ENCODE assay signal across 1 cellular context in the genomic region with DNA sequence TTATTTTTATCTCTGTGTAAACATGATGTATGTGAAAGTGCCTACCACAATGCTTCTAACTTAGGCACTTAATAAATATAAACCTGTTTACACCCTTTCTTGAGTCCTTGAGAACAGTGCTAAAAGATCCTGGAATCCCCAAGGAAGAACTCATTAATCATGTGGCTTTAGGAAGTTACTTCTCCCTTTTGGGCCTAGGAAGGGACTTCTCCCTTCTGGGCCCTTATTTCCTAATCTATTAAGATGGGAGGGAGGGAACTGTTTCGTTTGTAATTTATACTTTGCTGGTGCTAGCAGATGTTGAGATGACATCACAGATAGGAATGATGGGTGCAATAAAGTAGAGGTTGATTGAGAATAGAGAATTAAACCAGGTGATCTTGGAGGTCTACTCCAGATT.
TF ChIP-seq lines count a peak whose summit lies in the region.

No MANE protein-coding gene starts in this region.

TF ChIP-seq in K562, 482 proteins besides CTCF, POLR2A, EP300 and RAD21 (continued from another document and continues in another):
- TF ChIP-seq NFYB (IDR thresholded peaks at IDR 0.05; ENCODE audit: extremely low read depth, insufficient read length) (no peak), PHF21A (IDR thresholded peaks at IDR 0.05; ENCODE audit: borderline replicate concordance, low read depth) (no peak), ILF3 (IDR thresholded peaks at IDR 0.05; ENCODE audit: borderline replicate concordance) (no peak), ZNF785 (CRISPR knock-in tag; IDR thresholded peaks at IDR 0.05) (no peak), GABPB1 (CRISPR knock-in tag; IDR thresholded peaks at IDR 0.05) (no peak), CHD2 (IDR thresholded peaks at IDR 0.05; ENCODE audit: low read depth, low read length) (no peak), PRMT5 (CRISPR knock-in tag; IDR thresholded peaks at IDR 0.05) (no peak), NBN (IDR thresholded peaks at IDR 0.05; ENCODE audit: low read depth) (no peak), JUND (IDR thresholded peaks at IDR 0.05; ENCODE audit: borderline replicate concordance, low read depth, low read length) (no peak), JUND (tag; IDR thresholded peaks at IDR 0.05; ENCODE audit: borderline replicate concordance, low read depth, low read length) (0 out of 3 replicates have a peak, but pooled peaks have one; percentile 22), ZFP36 (IDR thresholded peaks at IDR 0.05; ENCODE audit: low read depth, low read length, partially characterized antibody) (no peak), ARID1B (IDR thresholded peaks at IDR 0.05) (no peak), BCL6 (CRISPR knock-in tag; IDR thresholded peaks at IDR 0.05) (no peak), TBP (optimal IDR thresholded peaks at IDR 0.05; ENCODE audit: low read depth, low read length) (no peak), FOSL1 (tag; conservative IDR thresholded peaks at IDR 0.05) (0 out of 2 replicates have a peak, but pooled peaks have one; percentile 4), RFX1 (IDR thresholded peaks at IDR 0.05) (no peak), SRSF9 (IDR thresholded peaks at IDR 0.05; ENCODE audit: borderline replicate concordance, low read depth, low read length) (no peak), ZFP1 (CRISPR knock-in tag; IDR thresholded peaks at IDR 0.05) (no peak), ESRRB (CRISPR knock-in tag; IDR thresholded peaks at IDR 0.05; ENCODE audit: borderline replicate concordance) (no peak), ZNF696 (CRISPR knock-in tag; conservative IDR thresholded peaks at IDR 0.05) (no peak), ZBTB1 (CRISPR knock-in tag; IDR thresholded peaks at IDR 0.05; ENCODE audit: borderline replicate concordance, low read depth) (no peak)
- TF ChIP-seq, protein P1, sequence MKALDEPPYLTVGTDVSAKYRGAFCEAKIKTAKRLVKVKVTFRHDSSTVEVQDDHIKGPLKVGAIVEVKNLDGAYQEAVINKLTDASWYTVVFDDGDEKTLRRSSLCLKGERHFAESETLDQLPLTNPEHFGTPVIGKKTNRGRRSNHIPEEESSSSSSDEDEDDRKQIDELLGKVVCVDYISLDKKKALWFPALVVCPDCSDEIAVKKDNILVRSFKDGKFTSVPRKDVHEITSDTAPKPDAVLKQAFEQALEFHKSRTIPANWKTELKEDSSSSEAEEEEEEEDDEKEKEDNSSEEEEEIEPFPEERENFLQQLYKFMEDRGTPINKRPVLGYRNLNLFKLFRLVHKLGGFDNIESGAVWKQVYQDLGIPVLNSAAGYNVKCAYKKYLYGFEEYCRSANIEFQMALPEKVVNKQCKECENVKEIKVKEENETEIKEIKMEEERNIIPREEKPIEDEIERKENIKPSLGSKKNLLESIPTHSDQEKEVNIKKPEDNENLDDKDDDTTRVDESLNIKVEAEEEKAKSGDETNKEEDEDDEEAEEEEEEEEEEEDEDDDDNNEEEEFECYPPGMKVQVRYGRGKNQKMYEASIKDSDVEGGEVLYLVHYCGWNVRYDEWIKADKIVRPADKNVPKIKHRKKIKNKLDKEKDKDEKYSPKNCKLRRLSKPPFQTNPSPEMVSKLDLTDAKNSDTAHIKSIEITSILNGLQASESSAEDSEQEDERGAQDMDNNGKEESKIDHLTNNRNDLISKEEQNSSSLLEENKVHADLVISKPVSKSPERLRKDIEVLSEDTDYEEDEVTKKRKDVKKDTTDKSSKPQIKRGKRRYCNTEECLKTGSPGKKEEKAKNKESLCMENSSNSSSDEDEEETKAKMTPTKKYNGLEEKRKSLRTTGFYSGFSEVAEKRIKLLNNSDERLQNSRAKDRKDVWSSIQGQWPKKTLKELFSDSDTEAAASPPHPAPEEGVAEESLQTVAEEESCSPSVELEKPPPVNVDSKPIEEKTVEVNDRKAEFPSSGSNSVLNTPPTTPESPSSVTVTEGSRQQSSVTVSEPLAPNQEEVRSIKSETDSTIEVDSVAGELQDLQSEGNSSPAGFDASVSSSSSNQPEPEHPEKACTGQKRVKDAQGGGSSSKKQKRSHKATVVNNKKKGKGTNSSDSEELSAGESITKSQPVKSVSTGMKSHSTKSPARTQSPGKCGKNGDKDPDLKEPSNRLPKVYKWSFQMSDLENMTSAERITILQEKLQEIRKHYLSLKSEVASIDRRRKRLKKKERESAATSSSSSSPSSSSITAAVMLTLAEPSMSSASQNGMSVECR (CRISPR knock-in tag; IDR thresholded peaks at IDR 0.05): peak; percentile 46; the same call in 1 of the 2 replicates
- TF ChIP-seq, protein P2, sequence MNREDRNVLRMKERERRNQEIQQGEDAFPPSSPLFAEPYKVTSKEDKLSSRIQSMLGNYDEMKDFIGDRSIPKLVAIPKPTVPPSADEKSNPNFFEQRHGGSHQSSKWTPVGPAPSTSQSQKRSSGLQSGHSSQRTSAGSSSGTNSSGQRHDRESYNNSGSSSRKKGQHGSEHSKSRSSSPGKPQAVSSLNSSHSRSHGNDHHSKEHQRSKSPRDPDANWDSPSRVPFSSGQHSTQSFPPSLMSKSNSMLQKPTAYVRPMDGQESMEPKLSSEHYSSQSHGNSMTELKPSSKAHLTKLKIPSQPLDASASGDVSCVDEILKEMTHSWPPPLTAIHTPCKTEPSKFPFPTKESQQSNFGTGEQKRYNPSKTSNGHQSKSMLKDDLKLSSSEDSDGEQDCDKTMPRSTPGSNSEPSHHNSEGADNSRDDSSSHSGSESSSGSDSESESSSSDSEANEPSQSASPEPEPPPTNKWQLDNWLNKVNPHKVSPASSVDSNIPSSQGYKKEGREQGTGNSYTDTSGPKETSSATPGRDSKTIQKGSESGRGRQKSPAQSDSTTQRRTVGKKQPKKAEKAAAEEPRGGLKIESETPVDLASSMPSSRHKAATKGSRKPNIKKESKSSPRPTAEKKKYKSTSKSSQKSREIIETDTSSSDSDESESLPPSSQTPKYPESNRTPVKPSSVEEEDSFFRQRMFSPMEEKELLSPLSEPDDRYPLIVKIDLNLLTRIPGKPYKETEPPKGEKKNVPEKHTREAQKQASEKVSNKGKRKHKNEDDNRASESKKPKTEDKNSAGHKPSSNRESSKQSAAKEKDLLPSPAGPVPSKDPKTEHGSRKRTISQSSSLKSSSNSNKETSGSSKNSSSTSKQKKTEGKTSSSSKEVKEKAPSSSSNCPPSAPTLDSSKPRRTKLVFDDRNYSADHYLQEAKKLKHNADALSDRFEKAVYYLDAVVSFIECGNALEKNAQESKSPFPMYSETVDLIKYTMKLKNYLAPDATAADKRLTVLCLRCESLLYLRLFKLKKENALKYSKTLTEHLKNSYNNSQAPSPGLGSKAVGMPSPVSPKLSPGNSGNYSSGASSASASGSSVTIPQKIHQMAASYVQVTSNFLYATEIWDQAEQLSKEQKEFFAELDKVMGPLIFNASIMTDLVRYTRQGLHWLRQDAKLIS (CRISPR knock-in tag; IDR thresholded peaks at IDR 0.05): 0 out of 2 replicates have a peak, but pooled peaks have one; percentile 59
- TF ChIP-seq, protein P3, sequence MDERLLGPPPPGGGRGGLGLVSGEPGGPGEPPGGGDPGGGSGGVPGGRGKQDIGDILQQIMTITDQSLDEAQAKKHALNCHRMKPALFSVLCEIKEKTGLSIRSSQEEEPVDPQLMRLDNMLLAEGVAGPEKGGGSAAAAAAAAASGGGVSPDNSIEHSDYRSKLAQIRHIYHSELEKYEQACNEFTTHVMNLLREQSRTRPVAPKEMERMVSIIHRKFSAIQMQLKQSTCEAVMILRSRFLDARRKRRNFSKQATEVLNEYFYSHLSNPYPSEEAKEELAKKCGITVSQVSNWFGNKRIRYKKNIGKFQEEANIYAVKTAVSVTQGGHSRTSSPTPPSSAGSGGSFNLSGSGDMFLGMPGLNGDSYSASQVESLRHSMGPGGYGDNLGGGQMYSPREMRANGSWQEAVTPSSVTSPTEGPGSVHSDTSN (CRISPR knock-in tag; IDR thresholded peaks at IDR 0.05; ENCODE audit: low read depth): no peak
- TF ChIP-seq, protein P3 (tag; conservative IDR thresholded peaks at IDR 0.05; ENCODE audit: low read depth): 0 out of 2 replicates have a peak, but pooled peaks have one; percentile 24
- TF ChIP-seq, protein P4, sequence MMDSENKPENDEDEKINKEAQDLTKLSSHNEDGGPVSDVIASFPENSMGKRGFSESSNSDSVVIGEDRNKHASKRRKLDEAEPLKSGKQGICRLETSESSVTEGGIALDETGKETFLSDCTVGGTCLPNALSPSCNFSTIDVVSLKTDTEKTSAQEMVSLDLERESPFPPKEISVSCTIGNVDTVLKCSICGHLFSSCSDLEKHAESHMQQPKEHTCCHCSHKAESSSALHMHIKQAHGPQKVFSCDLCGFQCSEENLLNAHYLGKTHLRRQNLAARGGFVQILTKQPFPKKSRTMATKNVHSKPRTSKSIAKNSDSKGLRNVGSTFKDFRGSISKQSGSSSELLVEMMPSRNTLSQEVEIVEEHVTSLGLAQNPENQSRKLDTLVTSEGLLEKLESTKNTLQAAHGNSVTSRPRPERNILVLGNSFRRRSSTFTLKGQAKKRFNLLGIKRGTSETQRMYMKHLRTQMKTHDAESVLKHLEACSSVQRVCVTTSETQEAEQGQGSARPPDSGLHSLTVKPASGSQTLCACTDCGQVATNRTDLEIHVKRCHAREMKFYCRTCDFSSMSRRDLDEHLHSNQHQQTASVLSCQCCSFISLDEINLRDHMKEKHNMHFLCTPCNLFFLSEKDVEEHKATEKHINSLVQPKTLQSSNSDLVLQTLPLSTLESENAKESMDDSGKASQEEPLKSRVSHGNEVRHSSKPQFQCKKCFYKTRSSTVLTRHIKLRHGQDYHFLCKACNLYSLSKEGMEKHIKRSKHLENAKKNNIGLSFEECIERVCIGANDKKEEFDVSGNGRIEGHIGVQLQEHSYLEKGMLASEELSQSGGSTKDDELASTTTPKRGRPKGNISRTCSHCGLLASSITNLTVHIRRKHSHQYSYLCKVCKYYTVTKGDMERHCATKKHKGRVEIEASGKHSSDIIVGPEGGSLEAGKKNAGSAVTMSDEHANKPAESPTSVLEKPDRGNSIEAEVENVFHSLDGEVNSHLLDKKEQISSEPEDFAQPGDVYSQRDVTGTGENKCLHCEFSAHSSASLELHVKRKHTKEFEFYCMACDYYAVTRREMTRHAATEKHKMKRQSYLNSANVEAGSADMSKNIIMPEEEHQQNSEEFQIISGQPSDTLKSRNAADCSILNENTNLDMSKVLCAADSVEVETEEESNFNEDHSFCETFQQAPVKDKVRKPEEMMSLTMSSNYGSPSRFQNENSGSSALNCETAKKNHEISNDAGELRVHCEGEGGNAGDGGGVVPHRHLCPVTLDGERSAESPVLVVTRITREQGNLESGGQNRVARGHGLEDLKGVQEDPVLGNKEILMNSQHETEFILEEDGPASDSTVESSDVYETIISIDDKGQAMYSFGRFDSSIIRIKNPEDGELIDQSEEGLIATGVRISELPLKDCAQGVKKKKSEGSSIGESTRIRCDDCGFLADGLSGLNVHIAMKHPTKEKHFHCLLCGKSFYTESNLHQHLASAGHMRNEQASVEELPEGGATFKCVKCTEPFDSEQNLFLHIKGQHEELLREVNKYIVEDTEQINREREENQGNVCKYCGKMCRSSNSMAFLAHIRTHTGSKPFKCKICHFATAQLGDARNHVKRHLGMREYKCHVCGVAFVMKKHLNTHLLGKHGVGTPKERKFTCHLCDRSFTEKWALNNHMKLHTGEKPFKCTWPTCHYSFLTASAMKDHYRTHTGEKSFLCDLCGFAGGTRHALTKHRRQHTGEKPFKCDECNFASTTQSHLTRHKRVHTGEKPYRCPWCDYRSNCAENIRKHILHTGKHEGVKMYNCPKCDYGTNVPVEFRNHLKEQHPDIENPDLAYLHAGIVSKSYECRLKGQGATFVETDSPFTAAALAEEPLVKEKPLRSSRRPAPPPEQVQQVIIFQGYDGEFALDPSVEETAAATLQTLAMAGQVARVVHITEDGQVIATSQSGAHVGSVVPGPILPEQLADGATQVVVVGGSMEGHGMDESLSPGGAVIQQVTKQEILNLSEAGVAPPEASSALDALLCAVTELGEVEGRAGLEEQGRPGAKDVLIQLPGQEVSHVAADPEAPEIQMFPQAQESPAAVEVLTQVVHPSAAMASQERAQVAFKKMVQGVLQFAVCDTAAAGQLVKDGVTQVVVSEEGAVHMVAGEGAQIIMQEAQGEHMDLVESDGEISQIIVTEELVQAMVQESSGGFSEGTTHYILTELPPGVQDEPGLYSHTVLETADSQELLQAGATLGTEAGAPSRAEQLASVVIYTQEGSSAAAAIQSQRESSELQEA (IDR thresholded peaks at IDR 0.05; ENCODE audit: low read depth): no peak
- TF ChIP-seq, protein P5, sequence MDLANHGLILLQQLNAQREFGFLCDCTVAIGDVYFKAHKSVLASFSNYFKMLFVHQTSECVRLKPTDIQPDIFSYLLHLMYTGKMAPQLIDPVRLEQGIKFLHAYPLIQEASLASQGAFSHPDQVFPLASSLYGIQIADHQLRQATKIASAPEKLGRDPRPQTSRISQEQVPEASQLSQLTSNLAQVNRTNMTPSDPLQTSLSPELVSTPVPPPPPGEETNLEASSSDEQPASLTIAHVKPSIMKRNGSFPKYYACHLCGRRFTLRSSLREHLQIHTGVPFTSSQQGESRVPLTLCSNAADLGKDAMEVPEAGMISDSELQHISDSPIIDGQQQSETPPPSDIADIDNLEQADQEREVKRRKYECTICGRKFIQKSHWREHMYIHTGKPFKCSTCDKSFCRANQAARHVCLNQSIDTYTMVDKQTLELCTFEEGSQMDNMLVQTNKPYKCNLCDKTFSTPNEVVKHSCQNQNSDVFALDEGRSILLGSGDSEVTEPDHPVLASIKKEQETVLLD (IDR thresholded peaks at IDR 0.05): no peak
- TF ChIP-seq, protein P6, sequence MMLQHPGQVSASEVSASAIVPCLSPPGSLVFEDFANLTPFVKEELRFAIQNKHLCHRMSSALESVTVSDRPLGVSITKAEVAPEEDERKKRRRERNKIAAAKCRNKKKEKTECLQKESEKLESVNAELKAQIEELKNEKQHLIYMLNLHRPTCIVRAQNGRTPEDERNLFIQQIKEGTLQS (IDR thresholded peaks at IDR 0.05): peak; percentile 21; the same call in 1 of the 2 replicates
- TF ChIP-seq, protein P6 (CRISPR knock-in tag; conservative IDR thresholded peaks at IDR 0.05): no peak
